ENCODE assay signal across 1 cellular context in the genomic region with DNA sequence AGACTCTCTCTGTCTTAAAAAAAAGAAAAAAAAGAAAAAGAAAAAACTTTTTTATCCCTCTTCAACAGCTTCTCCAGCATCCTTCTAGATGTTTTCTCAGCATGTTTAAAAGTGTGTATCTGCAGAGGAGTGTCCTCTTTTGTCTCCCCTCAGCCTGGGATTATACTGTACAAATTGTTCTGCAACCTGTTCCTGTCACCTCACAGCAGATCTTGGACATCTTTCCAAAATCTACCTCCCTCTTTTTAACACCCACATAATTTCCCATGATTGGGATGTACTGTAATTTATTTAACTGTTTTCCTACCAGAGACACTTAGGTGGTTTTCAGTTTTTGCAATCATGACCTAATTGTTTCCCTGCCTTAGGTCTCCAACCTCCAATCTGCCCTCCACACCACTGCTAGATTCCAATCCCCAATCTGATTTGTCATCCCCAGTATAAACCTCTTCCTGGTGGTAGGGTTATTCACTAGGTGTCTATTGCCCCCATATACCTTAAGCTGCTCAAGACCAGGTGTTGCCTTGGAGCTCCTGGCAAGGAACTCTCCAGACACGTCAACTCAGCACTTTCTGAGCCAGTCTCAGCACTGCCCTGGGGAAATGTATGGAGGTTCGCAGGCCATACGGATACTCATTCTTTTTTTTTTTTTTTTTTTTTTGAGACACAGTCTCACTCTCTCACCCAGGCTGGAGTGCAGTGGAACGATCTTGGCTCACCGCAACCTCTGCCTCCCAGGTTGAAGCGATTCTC.
TF ChIP-seq lines count a peak whose summit lies in the region.

No MANE protein-coding gene starts in this region.

TF ChIP-seq in HepG2, 621 proteins besides CTCF, POLR2A, EP300 and RAD21:
- TF ChIP-seq SALL1 (CRISPR knock-in tag; IDR thresholded peaks at IDR 0.05) (no peak), MAFF (IDR thresholded peaks at IDR 0.05; ENCODE audit: low read depth, low read length) (peak; percentile 85), RBM22 (optimal IDR thresholded peaks at IDR 0.05; ENCODE audit: low read length) (no peak), ZNF382 (CRISPR knock-in tag; IDR thresholded peaks at IDR 0.05; ENCODE audit: borderline replicate concordance) (no peak), ZNF160 (CRISPR knock-in tag; IDR thresholded peaks at IDR 0.05) (no peak), MAFK (conservative IDR thresholded peaks at IDR 0.05 in 1 of 2, IDR thresholded peaks at IDR 0.05 in 1 of 2; ENCODE audit: low read length in 2 of 2) (peak; percentile 89 to 91)
- TF ChIP-seq, protein P1, sequence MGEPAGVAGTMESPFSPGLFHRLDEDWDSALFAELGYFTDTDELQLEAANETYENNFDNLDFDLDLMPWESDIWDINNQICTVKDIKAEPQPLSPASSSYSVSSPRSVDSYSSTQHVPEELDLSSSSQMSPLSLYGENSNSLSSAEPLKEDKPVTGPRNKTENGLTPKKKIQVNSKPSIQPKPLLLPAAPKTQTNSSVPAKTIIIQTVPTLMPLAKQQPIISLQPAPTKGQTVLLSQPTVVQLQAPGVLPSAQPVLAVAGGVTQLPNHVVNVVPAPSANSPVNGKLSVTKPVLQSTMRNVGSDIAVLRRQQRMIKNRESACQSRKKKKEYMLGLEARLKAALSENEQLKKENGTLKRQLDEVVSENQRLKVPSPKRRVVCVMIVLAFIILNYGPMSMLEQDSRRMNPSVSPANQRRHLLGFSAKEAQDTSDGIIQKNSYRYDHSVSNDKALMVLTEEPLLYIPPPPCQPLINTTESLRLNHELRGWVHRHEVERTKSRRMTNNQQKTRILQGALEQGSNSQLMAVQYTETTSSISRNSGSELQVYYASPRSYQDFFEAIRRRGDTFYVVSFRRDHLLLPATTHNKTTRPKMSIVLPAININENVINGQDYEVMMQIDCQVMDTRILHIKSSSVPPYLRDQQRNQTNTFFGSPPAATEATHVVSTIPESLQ (CRISPR knock-in tag; conservative IDR thresholded peaks at IDR 0.05), result no peak
- TF ChIP-seq, protein P2, sequence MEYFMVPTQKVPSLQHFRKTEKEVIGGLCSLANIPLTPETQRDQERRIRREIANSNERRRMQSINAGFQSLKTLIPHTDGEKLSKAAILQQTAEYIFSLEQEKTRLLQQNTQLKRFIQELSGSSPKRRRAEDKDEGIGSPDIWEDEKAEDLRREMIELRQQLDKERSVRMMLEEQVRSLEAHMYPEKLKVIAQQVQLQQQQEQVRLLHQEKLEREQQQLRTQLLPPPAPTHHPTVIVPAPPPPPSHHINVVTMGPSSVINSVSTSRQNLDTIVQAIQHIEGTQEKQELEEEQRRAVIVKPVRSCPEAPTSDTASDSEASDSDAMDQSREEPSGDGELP (IDR thresholded peaks at IDR 0.05; ENCODE audit: borderline replicate concordance, low read depth), result no peak
